8 cellular contexts compared by ENCODE assay signal in genomic region chr2:61898810-61899209, GRCh38. TPM values are rescaled to one million over a fixed set of nuclear protein-coding genes. Genes with fewer than 3 reads are reported as not detected.
DNase-seq lines count a peak whose midpoint lies in the region; ATAC-seq, FAIRE-seq and TF ChIP-seq lines count a peak whose summit lies in the region.

No MANE protein-coding gene starts in this region.

- FAIRE-seq in HTR-8/SVneo (lab: Jason Lieb, UNC), result no peak

- DNase-seq in NCI-H2196 (lab: John Stamatoyannopoulos, UW; ENCODE audit: unreplicated experiment) (peak; percentile 2), NCI-H2196 treated with DMSO at 0.1 percent for 48 hours (lab: John Stamatoyannopoulos, UW; ENCODE audit: unreplicated experiment) (no peak), HTR-8/SVneo (ENCODE audit: insufficient read length, low spot score) (peak; percentile 48), astrocyte of the cerebellum (ENCODE audit: low read depth) (no peak), neural progenitor cell (ENCODE audit: low spot score) (no peak), HK-2 (ENCODE audit: unreplicated experiment) (no peak), suprapubic skin (ENCODE audit: low spot score in 2 of 2) (no peak)
- DNase-seq in stimulated activated naive CD8-positive, alpha-beta T cell treated with anti-CD3 and anti-CD28 coated beads, Interleukin-15, Interleukin-2, amounts not matched to agents 100 U/mL and 50 U/mL, for 24 hours, result no peak

- no peak for TF ChIP-seq EP300 in suprapubic skin (IDR thresholded peaks at IDR 0.05)

- H3K4me3 ChIP-seq in astrocyte of the cerebellum (ENCODE audit: low read depth, low read length) (no peak overlapping the region), neural progenitor cell (no peak overlapping the region), suprapubic skin (no peak overlapping the region)

- H3K27ac ChIP-seq in neural progenitor cell (no peak overlapping the region), suprapubic skin (no peak overlapping the region)

- TF ChIP-seq POLR2A in suprapubic skin (IDR thresholded peaks at IDR 0.05), result no peak

- no peaks in the 10 kb centered on the region for H3K79me2 ChIP-seq in neural progenitor cell (ENCODE audit: low read depth)

- in situ Hi-C loops in astrocyte of the cerebellum (cut with HindIII; ENCODE audit: low sequenced_read_pairs), result no loop called here

- no peak for ATAC-seq in stimulated activated naive CD8-positive, alpha-beta T cell treated with anti-CD3 and anti-CD28 coated beads, Interleukin-15, Interleukin-2, amounts not matched to agents 100 U/mL and 50 U/mL, for 24 hours

- peaks cover 4% of the 10 kb centered on the region for H3K27me3 Mint-ChIP-seq in neural progenitor cell (ENCODE audit: insufficient read depth, low read depth)

- H3K4me1 ChIP-seq in neural progenitor cell, result no peaks in the 10 kb centered on the region
- H3K4me1 ChIP-seq in suprapubic skin, result no peaks in the 10 kb centered on the region

- no peaks in the 10 kb centered on the region for H3K36me3 ChIP-seq in neural progenitor cell
- H3K36me3 ChIP-seq in suprapubic skin, result no peaks in the 10 kb centered on the region

- no peaks in the 10 kb centered on the region for H3K4me1 Mint-ChIP-seq in neural progenitor cell

- H3K4me2 ChIP-seq in neural progenitor cell, result no peak overlapping the region

- H3K9me3 ChIP-seq in neural progenitor cell (ENCODE audit: low read depth), result no peaks in the 10 kb centered on the region
- H3K9me3 ChIP-seq in suprapubic skin, result no peaks in the 10 kb centered on the region

- H3K27ac Mint-ChIP-seq in neural progenitor cell, result no peak overlapping the region

- no peaks in the 10 kb centered on the region for H3K9me3 Mint-ChIP-seq in neural progenitor cell

- no peaks in the 10 kb centered on the region for H3K36me3 Mint-ChIP-seq in neural progenitor cell

- H4K20me1 ChIP-seq in neural progenitor cell (ENCODE audit: low read depth), result no peaks in the 10 kb centered on the region

- no peak overlapping the region for H3K4me3 Mint-ChIP-seq in neural progenitor cell

- H3K27me3 ChIP-seq in neural progenitor cell (no peaks in the 10 kb centered on the region), suprapubic skin (no peaks in the 10 kb centered on the region)

- no peak overlapping the region for H2AFZ ChIP-seq in neural progenitor cell (replicated peaks)

- H3F3A ChIP-seq in neural progenitor cell (ENCODE audit: low read depth), result no peaks in the 10 kb centered on the region

- no peak overlapping the region for H3K9ac ChIP-seq in neural progenitor cell

- TF ChIP-seq CTCF in astrocyte of the cerebellum (IDR thresholded peaks at IDR 0.05; ENCODE audit: low read depth, low read length, missing control alignments) (peak; percentile 59), neural progenitor cell (IDR thresholded peaks at IDR 0.05) (peak; percentile 40), suprapubic skin (IDR thresholded peaks at IDR 0.05) (peak in 1 of 2 donors; percentile 8)

- WGBS in suprapubic skin, result 34% methylated on average over 2 of the region's 2 CpGs

RNA-seq across cellular contexts. Expression of gene COMMD1, which starts 6.7 kb away (rescaled TPM):
- total RNA-seq in neural progenitor cell (ENCODE audit: low replicate concordance) (26.7 and 36.9 TPM in 2 replicates), suprapubic skin (10 to 100 TPM; 45.6 to 64.3 (median 57.7) TPM)

RNA-seq across cellular contexts. Expression of gene CCT4, which starts 10.4 kb away (rescaled TPM):
- total RNA-seq in neural progenitor cell (ENCODE audit: low replicate concordance), result 314 and 381 TPM in 2 replicates
- 10 to 100 TPM; 46.3 to 83.7 (median 75.8) TPM for total RNA-seq in suprapubic skin

RNA-seq across cellular contexts. Expression of gene FAM161A, which starts 45.0 kb away (rescaled TPM):
- total RNA-seq in neural progenitor cell (ENCODE audit: low replicate concordance), result 19.6 and 23.3 TPM in 2 replicates
- total RNA-seq in suprapubic skin, result 1 to 10 TPM; 1.1 to 3.8 (median 2.0) TPM

Comparison
In these comparisons a context has a peak if more than half of its experiments do, and no peak if none do; other contexts are left out.
1. DNase-seq: peak in NCI-H2196 (single experiment) and HTR-8/SVneo (single experiment); none in NCI-H2196 treated with DMSO at 0.1 percent for 48 hours (single experiment), astrocyte of the cerebellum (single experiment), neural progenitor cell (single experiment), HK-2 (single experiment), suprapubic skin (0 of 2) and stimulated activated naive CD8-positive, alpha-beta T cell treated with anti-CD3 and anti-CD28 coated beads, Interleukin-15, Interleukin-2, amounts not matched to agents 100 U/mL and 50 U/mL, for 24 hours (single experiment).